Comparison of ENCODE assay signal across 20 cellular contexts in the genomic region with DNA sequence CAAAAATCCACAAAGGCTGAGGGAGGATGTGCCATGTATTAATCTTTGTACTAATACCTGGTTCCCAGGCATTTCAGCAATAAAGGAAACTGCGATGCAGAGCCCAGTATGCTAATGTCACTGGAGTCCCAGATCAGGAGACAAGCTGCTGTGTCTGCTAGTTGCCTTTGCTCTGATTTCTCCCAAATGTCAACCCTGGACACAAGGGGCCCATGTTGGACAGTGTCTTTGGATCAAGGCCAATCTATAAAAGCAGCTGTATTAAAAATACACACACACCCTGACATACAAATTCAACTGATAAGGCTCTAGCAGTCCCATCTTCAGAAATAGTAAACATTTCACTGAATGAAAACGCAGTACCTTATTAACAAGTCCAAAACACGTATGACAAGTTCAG.
"Had no signal": no experiment of that assay in that cellular context is flagged by ENCODE, and none has a peak within 500 bp of the region (broad histone marks: within the 10 kb centered on the region; RNA-seq: fewer than 3 reads in every experiment).

No MANE protein-coding gene starts in this region.

- ATAC-seq: gastroesophageal sphincter; left lobe of liver; lower lobe of right lung; sciatic nerve; stimulated activated naive B cell treated with anti-CD40 and anti-IgM and Interleukin-4, amounts not matched to agents 10 μg/mL and 1 μg/mL and 100 μg/mL, for 72 hours; stimulated activated naive CD8-positive, alpha-beta T cell treated with anti-CD3 and anti-CD28 coated beads, Interleukin-15, amount 100 ng/mL, for 72 hours had no signal

- H3K4me3 Mint-ChIP-seq: memory B cell; stimulated activated naive B cell treated with anti-CD40 and anti-IgM and Interleukin-4, amounts not matched to agents 10 μg/mL and 1 μg/mL and 100 μg/mL, for 72 hours; stimulated activated naive CD8-positive, alpha-beta T cell treated with anti-CD3 and anti-CD28 coated beads, Interleukin-15, amount 100 ng/mL, for 72 hours had no signal

- H3K27ac Mint-ChIP-seq: memory B cell; stimulated activated naive B cell treated with anti-CD40 and anti-IgM and Interleukin-4, amounts not matched to agents 10 μg/mL and 1 μg/mL and 100 μg/mL, for 72 hours; stimulated activated naive CD8-positive, alpha-beta T cell treated with anti-CD3 and anti-CD28 coated beads, Interleukin-15, amount 100 ng/mL, for 72 hours had no signal

- H3K27me3 ChIP-seq: esophagus squamous epithelium, gastroesophageal sphincter, transverse colon had no signal

- H3K27ac ChIP-seq: esophagus squamous epithelium, gastroesophageal sphincter, lower lobe of right lung, neutrophil, thoracic aorta, transverse colon had no signal

- H3K9me3 Mint-ChIP-seq: memory B cell; naive B cell; stimulated activated naive B cell treated with anti-CD40 and anti-IgM and Interleukin-4, amounts not matched to agents 10 μg/mL and 1 μg/mL and 100 μg/mL, for 72 hours; stimulated activated naive CD8-positive, alpha-beta T cell treated with anti-CD3 and anti-CD28 coated beads, Interleukin-15, amount 100 ng/mL, for 72 hours had no signal

- H3K27me3 Mint-ChIP-seq: memory B cell; naive B cell; stimulated activated naive B cell treated with anti-CD40 and anti-IgM and Interleukin-4, amounts not matched to agents 10 μg/mL and 1 μg/mL and 100 μg/mL, for 72 hours had no signal

- H3K36me3 ChIP-seq: neutrophil had no signal

- H3K9me3 ChIP-seq: esophagus squamous epithelium, gastroesophageal sphincter, lower lobe of right lung, neutrophil, thoracic aorta, transverse colon had no signal

- H3K4me1 Mint-ChIP-seq: stimulated activated naive CD8-positive, alpha-beta T cell treated with anti-CD3 and anti-CD28 coated beads, Interleukin-15, amount 100 ng/mL, for 72 hours had no signal

- H3K4me1 ChIP-seq: lower lobe of right lung had no signal

- H3K4me3 ChIP-seq: esophagus squamous epithelium, gastroesophageal sphincter, lower lobe of right lung, thoracic aorta, transverse colon had no signal

- DNase-seq: effector memory CD4-positive, alpha-beta T cell; esophagus squamous epithelium; foreskin fibroblast; glutamatergic neuron; islet precursor cell; lower lobe of right lung; naive B cell; posterior cingulate gyrus; stimulated activated CD4-positive, alpha-beta T cell treated with anti-CD3 and anti-CD28 coated beads, Interleukin-2, amount 100 ng/mL, for 24 hours; stimulated activated CD4-positive, alpha-beta T cell treated with anti-CD3 and anti-CD28 coated beads, Interleukin-4, amount 100 ng/mL, for 4 hours; stimulated activated naive B cell treated with anti-CD40 and anti-IgM and Interleukin-4, amounts not matched to agents 10 μg/mL and 1 μg/mL and 100 μg/mL, for 72 hours; stimulated activated naive CD8-positive, alpha-beta T cell treated with anti-CD3 and anti-CD28 coated beads, Interleukin-15, amount 100 ng/mL, for 72 hours; substantia nigra; transverse colon had no signal
